Comparison of ENCODE assay signal across 12 cellular contexts in genomic region chr12:8221844-8222243, GRCh38. TPM values are rescaled to one million over a fixed set of nuclear protein-coding genes. Genes with fewer than 3 reads are reported as not detected.
"Had no signal": no experiment of that assay in that cellular context is flagged by ENCODE, and none has a peak within 500 bp of the region (broad histone marks: within the 10 kb centered on the region; RNA-seq: fewer than 3 reads in every experiment).

No MANE protein-coding gene starts in this region.

RNA-seq across cellular contexts. Expression of gene FAM90A1, which starts 5.6 kb away (rescaled TPM):
- total RNA-seq: naive thymus-derived CD8-positive, alpha-beta T cell; neural crest cell; omental fat pad; osteoblast; osteocyte; progenitor cell of endocrine pancreas; pulmonary artery endothelial cell; right atrium auricular region; sciatic nerve; smooth muscle cell had no signal
- polyA plus RNA-seq: naive thymus-derived CD4-positive, alpha-beta T cell; neural cell; smooth muscle cell had no signal
